ENCODE assay signal across 14 cellular contexts in the genomic region with DNA sequence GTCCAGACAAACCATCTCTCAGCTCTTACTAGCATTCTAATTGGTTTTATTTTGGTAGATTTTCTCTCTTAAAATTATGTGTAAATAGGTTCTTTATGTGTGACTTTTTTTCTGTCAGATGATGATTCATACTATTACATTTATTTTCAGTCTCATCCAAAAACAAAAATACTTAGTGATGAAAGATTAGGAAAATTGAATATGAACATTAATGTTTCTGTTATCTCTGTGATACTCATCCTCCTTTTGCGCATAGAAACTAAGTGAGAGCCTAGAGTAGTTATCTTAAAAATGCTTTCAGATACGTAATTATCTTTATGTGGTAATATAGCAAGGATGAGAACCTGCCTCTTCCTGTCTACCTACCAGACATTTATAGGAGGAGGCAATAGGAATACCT.
A peak's percentile ranks its signal among the peaks of the same experiment; 100 is the strongest.
DNase-seq lines count a peak whose midpoint lies in the region; ATAC-seq and TF ChIP-seq lines count a peak whose summit lies in the region.
"Had no signal": no experiment of that assay in that cellular context is flagged by ENCODE, and none has a peak within 500 bp of the region (broad histone marks: within the 10 kb centered on the region; RNA-seq: fewer than 3 reads in every experiment).

No MANE protein-coding gene starts in this region.

- H3K4me1 Mint-ChIP-seq in activated T-cell treated with anti-CD3 and anti-CD28 coated beads, Interleukin-2, amount 50 U/mL, for 72 hours (ENCODE audit: low read depth): peaks cover 6% of the 10 kb centered on the region
- peaks cover 24% of the 10 kb centered on the region for H3K4me1 Mint-ChIP-seq in CD4-positive, alpha-beta T cell (ENCODE audit: low read depth)
- H3K4me1 Mint-ChIP-seq in T-cell: peaks cover 19 to 23% (median 19%) of the 10 kb centered on the region in 3 donors
- H3K4me1 Mint-ChIP-seq in naive thymus-derived CD4-positive, alpha-beta T cell: peaks cover 6 to 41% (median 23%) of the 10 kb centered on the region in 7 donors

- peaks cover 0 to 15% of the 10 kb centered on the region in 2 donors for H3K36me3 Mint-ChIP-seq in activated T-cell treated with anti-CD3 and anti-CD28 coated beads, Interleukin-2, amount 50 U/mL, for 72 hours (ENCODE audit: insufficient read depth in 2 of 2)
- H3K36me3 Mint-ChIP-seq in CD4-positive, alpha-beta T cell (ENCODE audit: low read depth): peaks cover 59% of the 10 kb centered on the region
- H3K36me3 Mint-ChIP-seq in T-cell: peaks cover 29% of the 10 kb centered on the region
- peaks cover 12 to 28% (median 19%) of the 10 kb centered on the region in 5 donors for H3K36me3 Mint-ChIP-seq in naive thymus-derived CD4-positive, alpha-beta T cell

- no peak for TF ChIP-seq CTCF in CD4-positive, alpha-beta T cell (IDR thresholded peaks at IDR 0.05)

- H3K9me3 Mint-ChIP-seq in activated T-cell treated with anti-CD3 and anti-CD28 coated beads, Interleukin-2, amount 50 U/mL, for 72 hours: no peaks in the 10 kb centered on the region
- H3K9me3 Mint-ChIP-seq in CD4-positive, alpha-beta T cell: no peaks in the 10 kb centered on the region
- H3K9me3 Mint-ChIP-seq in T-cell: no peaks in the 10 kb centered on the region
- no peaks in the 10 kb centered on the region for H3K9me3 Mint-ChIP-seq in naive thymus-derived CD4-positive, alpha-beta T cell
- H3K9me3 Mint-ChIP-seq: CD8-positive, alpha-beta T cell; HFFc6 had no signal

- H3K4me3 Mint-ChIP-seq in activated T-cell treated with anti-CD3 and anti-CD28 coated beads, Interleukin-2, amount 50 U/mL, for 72 hours: no peak overlapping the region
- no peak overlapping the region for H3K4me3 Mint-ChIP-seq in CD4-positive, alpha-beta T cell
- H3K4me3 Mint-ChIP-seq in T-cell: no peak overlapping the region
- H3K4me3 Mint-ChIP-seq in naive thymus-derived CD4-positive, alpha-beta T cell: no peak overlapping the region
- H3K4me3 Mint-ChIP-seq: CD8-positive, alpha-beta T cell; HFFc6 had no signal

- no peak overlapping the region for H3K4me3 ChIP-seq in naive thymus-derived CD4-positive, alpha-beta T cell (ENCODE audit: low read length)
- H3K4me3 ChIP-seq: HAP-1 had no signal

- H3K27ac ChIP-seq in CD4-positive, alpha-beta T cell (ENCODE audit: low read depth, low read length): no peak overlapping the region
- H3K27ac ChIP-seq in naive thymus-derived CD4-positive, alpha-beta T cell (ENCODE audit: low read depth, low read length): no peak overlapping the region

- H3K27me3 ChIP-seq in CD4-positive, alpha-beta T cell (ENCODE audit: control insufficient read depth, insufficient read depth, low read length): no peaks in the 10 kb centered on the region
- no peaks in the 10 kb centered on the region for H3K27me3 ChIP-seq in naive thymus-derived CD4-positive, alpha-beta T cell (ENCODE audit: control insufficient read depth in 2 of 2, insufficient read depth in 2 of 2, low read length in 2 of 2)

- peaks cover 4 to 15% (median 7%) of the 10 kb centered on the region in 3 experiments for H3K36me3 ChIP-seq in naive thymus-derived CD4-positive, alpha-beta T cell (ENCODE audit: control insufficient read depth in 2 of 3, insufficient read depth in 3 of 3, low read length in 3 of 3)
- H3K36me3 ChIP-seq: HAP-1 had no signal

- no peak for DNase-seq in activated T-cell treated with anti-CD3 and anti-CD28 coated beads, Interleukin-2, amount 50 U/mL, for 72 hours
- DNase-seq in activated T-cell treated with anti-CD3 and anti-CD28 coated beads for 4 hours (no peak), T-cell (no peak), NCI-H446 treated with DMSO at 0.1 percent for 48 hours (lab: John Stamatoyannopoulos, UW) (no peak)
- no peak for DNase-seq in CD4-positive, alpha-beta T cell
- DNase-seq in naive thymus-derived CD4-positive, alpha-beta T cell: no peak
- DNase-seq: C1 segment of cervical spinal cord; Caco-2; CD8-positive, alpha-beta T cell; DMS153; DND-41; GOT3; HFFc6 had no signal

- no peak for ATAC-seq in activated T-cell treated with anti-CD3 and anti-CD28 coated beads, Interleukin-2, amount 50 U/mL, for 72 hours (replicated peaks in 1 of 2)
- ATAC-seq in CD4-positive, alpha-beta T cell (ENCODE audit: poor library complexity): no peak
- ATAC-seq in T-cell (replicated peaks in 1 of 4): no peak
- ATAC-seq in naive thymus-derived CD4-positive, alpha-beta T cell: no peak
- ATAC-seq: CD8-positive, alpha-beta T cell had no signal

- peak overlapping the region; percentile 77 for H3K27ac Mint-ChIP-seq in activated T-cell treated with anti-CD3 and anti-CD28 coated beads, Interleukin-2, amount 50 U/mL, for 72 hours
- H3K27ac Mint-ChIP-seq in CD4-positive, alpha-beta T cell: peak overlapping the region; percentile 46
- H3K27ac Mint-ChIP-seq in T-cell: peak overlapping the region; percentile 7 to 50
- peak overlapping the region in 5 of 9 donors; percentile 1 to 62 (median 38) for H3K27ac Mint-ChIP-seq in naive thymus-derived CD4-positive, alpha-beta T cell
- H3K27ac Mint-ChIP-seq: CD8-positive, alpha-beta T cell; HFFc6 had no signal

- H3K4me1 ChIP-seq in naive thymus-derived CD4-positive, alpha-beta T cell (ENCODE audit: control insufficient read depth in 2 of 2, insufficient read depth in 2 of 2, low read length in 2 of 2): no peaks in the 10 kb centered on the region
- H3K4me1 ChIP-seq: Caco-2, HAP-1 had no signal

- H3K9me3 ChIP-seq in CD4-positive, alpha-beta T cell (ENCODE audit: control insufficient read depth, low read length): no peaks in the 10 kb centered on the region
- H3K9me3 ChIP-seq in naive thymus-derived CD4-positive, alpha-beta T cell (ENCODE audit: control insufficient read depth in 2 of 3, low read length in 3 of 3): no peaks in the 10 kb centered on the region
- H3K9me3 ChIP-seq: Caco-2, HAP-1 had no signal

- no peaks in the 10 kb centered on the region for H3K27me3 Mint-ChIP-seq in activated T-cell treated with anti-CD3 and anti-CD28 coated beads, Interleukin-2, amount 50 U/mL, for 72 hours (ENCODE audit: low read depth)
- H3K27me3 Mint-ChIP-seq in CD4-positive, alpha-beta T cell: no peaks in the 10 kb centered on the region
- no peaks in the 10 kb centered on the region for H3K27me3 Mint-ChIP-seq in T-cell
- no peaks in the 10 kb centered on the region for H3K27me3 Mint-ChIP-seq in naive thymus-derived CD4-positive, alpha-beta T cell

- CTCF ChIA-PET in CD4-positive, alpha-beta T cell (lab: Charles Lee): no interaction called here
- CTCF ChIA-PET in T-cell (lab: Charles Lee): interaction anchor here in 1 of 2 donors (1.2 kb wide), 1 partner anchor 10 kb away, joined by 3 read pairs; no protein-coding TSS in a partner anchor
- CTCF ChIA-PET in naive thymus-derived CD4-positive, alpha-beta T cell (lab: Charles Lee): no interaction called here

- POLR2A ChIA-PET in CD4-positive, alpha-beta T cell (lab: Charles Lee): no interaction called here
- POLR2A ChIA-PET in T-cell (lab: Charles Lee): interaction anchor here in 1 of 2 donors (0.6 kb wide), 2 partner anchors 36 to 140 kb away, joined by 3 read pairs; no protein-coding TSS in a partner anchor
- POLR2A ChIA-PET in naive thymus-derived CD4-positive, alpha-beta T cell (lab: Charles Lee): no interaction called here

- intact Hi-C loops in CD4-positive, alpha-beta T cell (cut with DNase I, micrococcal nuclease): no loop called here
- intact Hi-C loops in naive thymus-derived CD4-positive, alpha-beta T cell (cut with micrococcal nuclease): no loop called here
